In the genomic region with DNA sequence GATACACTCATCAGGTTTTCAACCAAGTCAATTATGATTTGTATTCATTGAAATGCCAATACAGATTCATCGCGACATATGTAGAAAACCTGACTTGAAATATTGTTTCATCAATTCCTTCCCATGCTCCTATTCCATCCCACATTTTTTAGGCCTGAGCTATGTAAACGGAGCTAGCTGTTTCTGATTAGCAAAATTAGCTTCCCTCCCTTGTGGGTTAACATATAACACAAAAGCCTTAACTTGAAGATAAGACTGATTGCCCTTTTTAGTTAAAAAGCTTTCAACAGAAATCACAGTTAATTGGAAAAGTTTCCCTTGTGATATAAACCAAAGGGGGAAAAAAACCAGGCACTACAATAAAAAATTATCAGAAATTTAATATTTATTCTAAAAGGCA, we compare ENCODE assay signal across 7 cellular contexts. TPM values are rescaled to one million over a fixed set of nuclear protein-coding genes. Genes with fewer than 3 reads are reported as not detected.
"Had no signal": no experiment of that assay in that cellular context is flagged by ENCODE, and none has a peak within 500 bp of the region (broad histone marks: within the 10 kb centered on the region; RNA-seq: fewer than 3 reads in every experiment).

No MANE protein-coding gene starts in this region.

- DNase-seq: H9, HCEC 1CT, IMR-90 had no signal

- H2AFZ ChIP-seq: GM23338 had no signal

- H3K9me3 Mint-ChIP-seq: GM23338, H9 had no signal

- ATAC-seq: GM23338, HepG2, K562 had no signal

- H3K4me3 ChIP-seq: GM23338, K562 had no signal

- H3K4me3 Mint-ChIP-seq: GM23338, H9 had no signal

- H3K27ac ChIP-seq: HL-60 had no signal

- H3K4me2 ChIP-seq: GM23338 had no signal

RNA-seq across cellular contexts. Expression of gene DCLK2, which starts 32.8 kb away (rescaled TPM):
- total RNA-seq: HepG2, K562 had no signal
- polyA plus RNA-seq: GM23338, HepG2, K562 had no signal
